Comparison of ENCODE assay signal across 1 cellular context in the genomic region with DNA sequence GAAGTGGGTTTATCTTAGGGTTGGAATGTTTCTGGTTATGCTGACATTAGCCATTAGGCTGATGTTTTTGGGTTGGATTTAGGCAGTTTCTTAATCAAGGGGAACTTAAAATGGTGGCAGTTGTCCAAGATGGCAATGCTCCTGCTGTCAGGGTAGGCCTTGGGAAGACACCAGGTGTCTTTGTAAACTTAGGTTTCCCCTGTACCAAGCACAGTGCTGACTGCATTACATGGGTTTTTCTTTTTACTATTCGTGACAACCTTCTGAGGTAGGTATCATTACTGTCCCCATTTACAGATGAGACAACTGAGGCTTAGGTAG.
TF ChIP-seq lines count a peak whose summit lies in the region.

No MANE protein-coding gene starts in this region.

TF ChIP-seq in SK-N-SH, 30 proteins besides CTCF, POLR2A, EP300 and RAD21 (continued from another document):
- TF ChIP-seq RFX5 (IDR thresholded peaks at IDR 0.05; ENCODE audit: low read length) (no peak), NFIC (IDR thresholded peaks at IDR 0.05; ENCODE audit: borderline replicate concordance) (no peak), TEAD4 (IDR thresholded peaks at IDR 0.05; ENCODE audit: borderline replicate concordance, insufficient read depth) (no peak), TCF12 (IDR thresholded peaks at IDR 0.05) (no peak), RCOR1 (IDR thresholded peaks at IDR 0.05; ENCODE audit: low read length) (no peak; the same call in 1 of the 2 replicates), GATA2 (CRISPR knock-in tag; IDR thresholded peaks at IDR 0.05) (no peak), SIN3A (IDR thresholded peaks at IDR 0.05; ENCODE audit: borderline replicate concordance, low read depth, low read length) (no peak), JUND (IDR thresholded peaks at IDR 0.05) (no peak)
- TF ChIP-seq, protein P1, sequence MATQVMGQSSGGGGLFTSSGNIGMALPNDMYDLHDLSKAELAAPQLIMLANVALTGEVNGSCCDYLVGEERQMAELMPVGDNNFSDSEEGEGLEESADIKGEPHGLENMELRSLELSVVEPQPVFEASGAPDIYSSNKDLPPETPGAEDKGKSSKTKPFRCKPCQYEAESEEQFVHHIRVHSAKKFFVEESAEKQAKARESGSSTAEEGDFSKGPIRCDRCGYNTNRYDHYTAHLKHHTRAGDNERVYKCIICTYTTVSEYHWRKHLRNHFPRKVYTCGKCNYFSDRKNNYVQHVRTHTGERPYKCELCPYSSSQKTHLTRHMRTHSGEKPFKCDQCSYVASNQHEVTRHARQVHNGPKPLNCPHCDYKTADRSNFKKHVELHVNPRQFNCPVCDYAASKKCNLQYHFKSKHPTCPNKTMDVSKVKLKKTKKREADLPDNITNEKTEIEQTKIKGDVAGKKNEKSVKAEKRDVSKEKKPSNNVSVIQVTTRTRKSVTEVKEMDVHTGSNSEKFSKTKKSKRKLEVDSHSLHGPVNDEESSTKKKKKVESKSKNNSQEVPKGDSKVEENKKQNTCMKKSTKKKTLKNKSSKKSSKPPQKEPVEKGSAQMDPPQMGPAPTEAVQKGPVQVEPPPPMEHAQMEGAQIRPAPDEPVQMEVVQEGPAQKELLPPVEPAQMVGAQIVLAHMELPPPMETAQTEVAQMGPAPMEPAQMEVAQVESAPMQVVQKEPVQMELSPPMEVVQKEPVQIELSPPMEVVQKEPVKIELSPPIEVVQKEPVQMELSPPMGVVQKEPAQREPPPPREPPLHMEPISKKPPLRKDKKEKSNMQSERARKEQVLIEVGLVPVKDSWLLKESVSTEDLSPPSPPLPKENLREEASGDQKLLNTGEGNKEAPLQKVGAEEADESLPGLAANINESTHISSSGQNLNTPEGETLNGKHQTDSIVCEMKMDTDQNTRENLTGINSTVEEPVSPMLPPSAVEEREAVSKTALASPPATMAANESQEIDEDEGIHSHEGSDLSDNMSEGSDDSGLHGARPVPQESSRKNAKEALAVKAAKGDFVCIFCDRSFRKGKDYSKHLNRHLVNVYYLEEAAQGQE (IDR thresholded peaks at IDR 0.05; ENCODE audit: low read depth, low read length), result no peak
- TF ChIP-seq, protein P2, sequence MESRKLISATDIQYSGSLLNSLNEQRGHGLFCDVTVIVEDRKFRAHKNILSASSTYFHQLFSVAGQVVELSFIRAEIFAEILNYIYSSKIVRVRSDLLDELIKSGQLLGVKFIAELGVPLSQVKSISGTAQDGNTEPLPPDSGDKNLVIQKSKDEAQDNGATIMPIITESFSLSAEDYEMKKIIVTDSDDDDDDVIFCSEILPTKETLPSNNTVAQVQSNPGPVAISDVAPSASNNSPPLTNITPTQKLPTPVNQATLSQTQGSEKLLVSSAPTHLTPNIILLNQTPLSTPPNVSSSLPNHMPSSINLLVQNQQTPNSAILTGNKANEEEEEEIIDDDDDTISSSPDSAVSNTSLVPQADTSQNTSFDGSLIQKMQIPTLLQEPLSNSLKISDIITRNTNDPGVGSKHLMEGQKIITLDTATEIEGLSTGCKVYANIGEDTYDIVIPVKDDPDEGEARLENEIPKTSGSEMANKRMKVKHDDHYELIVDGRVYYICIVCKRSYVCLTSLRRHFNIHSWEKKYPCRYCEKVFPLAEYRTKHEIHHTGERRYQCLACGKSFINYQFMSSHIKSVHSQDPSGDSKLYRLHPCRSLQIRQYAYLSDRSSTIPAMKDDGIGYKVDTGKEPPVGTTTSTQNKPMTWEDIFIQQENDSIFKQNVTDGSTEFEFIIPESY (IDR thresholded peaks at IDR 0.05; ENCODE audit: borderline replicate concordance, low read depth), result no peak
